ENCODE assay signal across 16 cellular contexts in the genomic region with DNA sequence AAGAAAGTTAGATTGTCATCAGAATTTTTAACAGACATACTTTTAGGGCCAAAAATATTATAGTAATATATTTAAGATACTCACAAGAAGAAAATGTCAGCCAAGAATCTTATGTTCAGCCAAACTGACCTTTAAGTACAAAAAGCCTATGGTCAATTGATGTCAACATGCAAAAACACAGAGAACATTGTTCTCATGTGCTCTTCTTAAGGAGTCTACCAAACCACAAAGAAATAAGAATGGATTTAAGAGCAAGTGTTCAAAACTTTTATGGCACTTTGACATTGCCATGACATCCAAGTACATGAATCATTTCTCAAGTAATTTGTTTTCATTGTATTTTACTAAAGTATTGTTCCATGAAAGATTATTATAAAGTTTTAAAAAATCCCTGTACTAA.
"Had no signal": no experiment of that assay in that cellular context is flagged by ENCODE, and none has a peak within 500 bp of the region (broad histone marks: within the 10 kb centered on the region; RNA-seq: fewer than 3 reads in every experiment).

No MANE protein-coding gene starts in this region.

- H3K4me3 ChIP-seq: SK-N-MC had no signal

- ATAC-seq: HepG2 had no signal

- DNase-seq: IMR-90, Karpas-422, KG1, MM.1S, NCI-H1092 treated with DMSO at 0.1 percent for 48 hours, NCI-H1436, NCI-H1694, NCI-H187 treated with DMSO at 0.1 percent for 48 hours, NCI-H2029 treated with DMSO at 0.1 percent for 48 hours, NCI-H2227 treated with DMSO at 0.1 percent for 48 hours, NCI-H524, NCI-H526 treated with DMSO at 0.1 percent for 48 hours, NCI-H774, SHP77 had no signal
